Comparison of ENCODE assay signal across 11 cellular contexts in genomic region chr11:36356201-36356600, GRCh38.
DNase-seq lines count a peak whose midpoint lies in the region; ATAC-seq lines count a peak whose summit lies in the region.
"Had no signal": no experiment of that assay in that cellular context is flagged by ENCODE, and none has a peak within 500 bp of the region (broad histone marks: within the 10 kb centered on the region; RNA-seq: fewer than 3 reads in every experiment).

No MANE protein-coding gene starts in this region.

- H3K36me3 ChIP-seq in naive thymus-derived CD4-positive, alpha-beta T cell (ENCODE audit: control insufficient read depth in 2 of 3, insufficient read depth in 3 of 3, low read length in 3 of 3), result no peaks in the 10 kb centered on the region
- H3K36me3 ChIP-seq: neutrophil had no signal

- POLR2A ChIA-PET in naive thymus-derived CD4-positive, alpha-beta T cell (lab: Charles Lee), result no interaction called here

- H3K4me3 ChIP-seq in naive thymus-derived CD4-positive, alpha-beta T cell (ENCODE audit: low read length), result no peak overlapping the region

- H3K27me3 Mint-ChIP-seq in naive thymus-derived CD4-positive, alpha-beta T cell, result peaks cover 9 to 47% (median 29%) of the 10 kb centered on the region in 5 donors

- H3K27ac ChIP-seq in naive thymus-derived CD4-positive, alpha-beta T cell (ENCODE audit: low read depth, low read length), result no peak overlapping the region
- H3K27ac ChIP-seq: neutrophil had no signal

- ATAC-seq in GM18909 (IDR thresholded peaks at IDR 0.05; ENCODE audit: poor library complexity, unreplicated experiment) (peak; percentile 65), HG02588 (IDR thresholded peaks at IDR 0.05; ENCODE audit: unreplicated experiment) (peak; percentile 66), HG03196 (IDR thresholded peaks at IDR 0.05; ENCODE audit: unreplicated experiment) (no peak)
- ATAC-seq in naive thymus-derived CD4-positive, alpha-beta T cell, result peak; percentile 50
- ATAC-seq: esophagus mucosa; stimulated activated naive CD8-positive, alpha-beta T cell treated with anti-CD3 and anti-CD28 coated beads, Interleukin-15, amount 100 ng/mL, for 72 hours had no signal

- no peaks in the 10 kb centered on the region for H3K9me3 ChIP-seq in naive thymus-derived CD4-positive, alpha-beta T cell (ENCODE audit: control insufficient read depth in 2 of 3, low read length in 3 of 3)
- H3K9me3 ChIP-seq: neutrophil had no signal

- intact Hi-C loops in naive thymus-derived CD4-positive, alpha-beta T cell (cut with micrococcal nuclease), result no loop called here

- H3K9me3 Mint-ChIP-seq in naive thymus-derived CD4-positive, alpha-beta T cell, result no peaks in the 10 kb centered on the region
- H3K9me3 Mint-ChIP-seq: stimulated activated naive CD8-positive, alpha-beta T cell treated with anti-CD3 and anti-CD28 coated beads, Interleukin-15, amount 100 ng/mL, for 72 hours had no signal

- no peaks in the 10 kb centered on the region for H3K27me3 ChIP-seq in naive thymus-derived CD4-positive, alpha-beta T cell (ENCODE audit: control insufficient read depth in 2 of 2, insufficient read depth in 2 of 2, low read length in 2 of 2)

- H3K4me1 Mint-ChIP-seq in naive thymus-derived CD4-positive, alpha-beta T cell, result peaks cover 0 to 62% (median 11%) of the 10 kb centered on the region in 7 donors

- no peak overlapping the region for H3K4me3 Mint-ChIP-seq in naive thymus-derived CD4-positive, alpha-beta T cell
- H3K4me3 Mint-ChIP-seq: stimulated activated naive CD8-positive, alpha-beta T cell treated with anti-CD3 and anti-CD28 coated beads, Interleukin-15, amount 100 ng/mL, for 72 hours had no signal

- H3K36me3 Mint-ChIP-seq in naive thymus-derived CD4-positive, alpha-beta T cell, result no peaks in the 10 kb centered on the region

- H3K4me1 ChIP-seq in naive thymus-derived CD4-positive, alpha-beta T cell (ENCODE audit: control insufficient read depth in 2 of 2, insufficient read depth in 2 of 2, low read length in 2 of 2), result peaks cover 0 to 49% of the 10 kb centered on the region in 2 donors

- DNase-seq in MV-4-11 (lab: John Stamatoyannopoulos, UW) (peak; percentile 90), islet precursor cell (no peak), OCI-M1 (lab: John Stamatoyannopoulos, UW) (no peak)
- no peak for DNase-seq in naive thymus-derived CD4-positive, alpha-beta T cell
- DNase-seq: NCI-H524 treated with DMSO at 0.1 percent for 48 hours; stimulated activated naive CD8-positive, alpha-beta T cell treated with anti-CD3 and anti-CD28 coated beads, Interleukin-15, amount 100 ng/mL, for 72 hours had no signal

- no peak overlapping the region for H3K27ac Mint-ChIP-seq in naive thymus-derived CD4-positive, alpha-beta T cell
- H3K27ac Mint-ChIP-seq: stimulated activated naive CD8-positive, alpha-beta T cell treated with anti-CD3 and anti-CD28 coated beads, Interleukin-15, amount 100 ng/mL, for 72 hours had no signal

- CTCF ChIA-PET in naive thymus-derived CD4-positive, alpha-beta T cell (lab: Charles Lee), result no interaction called here
